1 cellular context compared by ENCODE assay signal in genomic region chr2:24919100-24919976, GRCh38.
TF ChIP-seq lines count a peak whose summit lies in the region.

No MANE protein-coding gene starts in this region.

TF ChIP-seq in K562, 482 proteins besides CTCF, POLR2A, EP300 and RAD21 (continued from another document and continues in another):
- TF ChIP-seq CHD7 (IDR thresholded peaks at IDR 0.05; ENCODE audit: low read depth, low read length) (no peak), ELF4 (CRISPR knock-in tag; IDR thresholded peaks at IDR 0.05) (0 out of 2 replicates have a peak, but pooled peaks have one; percentile 23), EZH2 (IDR thresholded peaks at IDR 0.05; ENCODE audit: borderline replicate concordance, low read depth, low read length) (no peak), SMAD4 (CRISPR knock-in tag; conservative IDR thresholded peaks at IDR 0.05) (0 out of 2 replicates have a peak, but pooled peaks have one; percentile 29), ZNF830 (CRISPR knock-in tag; IDR thresholded peaks at IDR 0.05) (no peak), PRDM10 (IDR thresholded peaks at IDR 0.05; ENCODE audit: partially characterized antibody) (peak; percentile 35), MCM7 (IDR thresholded peaks at IDR 0.05) (no peak), HDGF (IDR thresholded peaks at IDR 0.05) (no peak), FOXP1 (CRISPR knock-in tag; IDR thresholded peaks at IDR 0.05) (peak; percentile 74; the same call in 1 of the 2 replicates), KLF13 (tag; IDR thresholded peaks at IDR 0.05; ENCODE audit: borderline replicate concordance, low read depth) (no peak), BRF1 (IDR thresholded peaks at IDR 0.05; ENCODE audit: borderline replicate concordance, extremely low read depth, insufficient read length) (no peak), MLLT1 (IDR thresholded peaks at IDR 0.05) (no peak), U2AF2 (optimal IDR thresholded peaks at IDR 0.05; ENCODE audit: low read depth, low read length) (no peak), CREB5 (CRISPR knock-in tag; IDR thresholded peaks at IDR 0.05) (no peak), ZNF445 (CRISPR knock-in tag; IDR thresholded peaks at IDR 0.05; ENCODE audit: low read depth) (no peak), NONO (IDR thresholded peaks at IDR 0.05; ENCODE audit: low read depth in 2 of 2, low read length in 1 of 2) (peak in 1 of 2 experiments; percentile 59; a peak in 2 of 4 replicates), NR2F6 (CRISPR knock-in tag; IDR thresholded peaks at IDR 0.05) (no peak), AFF1 (IDR thresholded peaks at IDR 0.05; ENCODE audit: low read depth in 1 of 2, partially characterized antibody in 2 of 2) (no peak), ZFPM2 (CRISPR knock-in tag; IDR thresholded peaks at IDR 0.05) (no peak), FOXJ2 (tag; IDR thresholded peaks at IDR 0.05) (no peak), ZNF280B (CRISPR knock-in tag; IDR thresholded peaks at IDR 0.05) (no peak), TBP (optimal IDR thresholded peaks at IDR 0.05; ENCODE audit: low read depth, low read length) (no peak), POLR2B (IDR thresholded peaks at IDR 0.05; ENCODE audit: low read depth, partially characterized antibody) (no peak)
